In genomic region chr5:96036301-96036700, GRCh38 we compare ENCODE assay signal across 21 cellular contexts.
DNase-seq lines count a peak whose midpoint lies in the region; ATAC-seq, FAIRE-seq and TF ChIP-seq lines count a peak whose summit lies in the region.
"Had no signal": no experiment of that assay in that cellular context is flagged by ENCODE, and none has a peak within 500 bp of the region (broad histone marks: within the 10 kb centered on the region; RNA-seq: fewer than 3 reads in every experiment).

No MANE protein-coding gene starts in this region.

- intact Hi-C loops in MCF 10A (cut with micrococcal nuclease) (no loop called here), breast epithelium (cut with DNase I; ENCODE audit: low total_unique reads) (no loop called here), kidney (cut with DNase I) (no loop called here)

- TF ChIP-seq CTCF in MCF 10A (IDR thresholded peaks at IDR 0.05; ENCODE audit: unreplicated experiment) (no peak), breast epithelium (IDR thresholded peaks at IDR 0.05) (no peak), epithelial cell of esophagus (IDR thresholded peaks at IDR 0.05; ENCODE audit: insufficient read depth, low read depth, low read length, missing control alignments) (no peak), thoracic aorta (IDR thresholded peaks at IDR 0.05) (no peak), kidney (IDR thresholded peaks at IDR 0.05; ENCODE audit: borderline replicate concordance, extremely low read depth, insufficient read depth) (no peak)

- POLR2A ChIA-PET in MCF 10A (lab: Yijun Ruan, JAX): interaction anchor here (0.6 to 1.0 kb wide), 3 partner anchors 11 to 79 kb away, joined by 3 to 7 read pairs (median 4); no protein-coding TSS in a partner anchor

- no peak for DNase-seq in MCF 10A (ENCODE audit: unreplicated experiment)
- DNase-seq in breast epithelium (ENCODE audit: low spot score in 2 of 2): no peak
- peak; percentile 78 for DNase-seq in NCI-H69 (lab: John Stamatoyannopoulos, UW)
- DNase-seq in epithelial cell of esophagus (ENCODE audit: low read depth): peak; percentile 68
- DNase-seq in thoracic aorta (ENCODE audit: low spot score): no peak
- no peak for DNase-seq in kidney
- DNase-seq in activated gamma-delta T cell treated with Interleukin-2 at 50 U/mL for 16 hours: no peak
- DNase-seq: CD8-positive, alpha-beta memory T cell; DND-41; GF-D8; Kasumi-1; NCI-H187 treated with DMSO at 0.1 percent for 48 hours; NCI-H2171 treated with DMSO at 0.1 percent for 48 hours; NCI-H510A treated with DMSO at 0.1 percent for 48 hours; SJCRH30 had no signal

- H3K9ac ChIP-seq in kidney (ENCODE audit: low read length in 2 of 2): no peak overlapping the region
- H3K9ac ChIP-seq: BLaER1 treated with 17β-estradiol and CSF1 and Interleukin-3, amounts not matched to agents 10 nM and 100 nM had no signal

- H3K27ac ChIP-seq in breast epithelium (no peak overlapping the region), thoracic aorta (peak overlapping the region; percentile 52 to 64), kidney (ENCODE audit: low read depth in 2 of 2, low read length in 2 of 2) (no peak overlapping the region)
- H3K27ac ChIP-seq: BLaER1 treated with 17β-estradiol and CSF1 and Interleukin-3, amounts not matched to agents 10 nM and 100 nM; RWPE1; SJCRH30 had no signal

- no peak for ATAC-seq in thoracic aorta (ENCODE audit: insufficient number of reproducible peaks, low FRiP score, low read depth)
- ATAC-seq in HG03460 (IDR thresholded peaks at IDR 0.05; ENCODE audit: unreplicated experiment): no peak

- H3K9me3 Mint-ChIP-seq in MCF 10A (ENCODE audit: unreplicated experiment): no peaks in the 10 kb centered on the region

- no peak for FAIRE-seq in kidney (lab: Jason Lieb, UNC)
- FAIRE-seq: D721Med, GM12892 had no signal

- H3K4me3 Mint-ChIP-seq in MCF 10A (ENCODE audit: unreplicated experiment): no peak overlapping the region
- H3K4me3 Mint-ChIP-seq: CD8-positive, alpha-beta memory T cell; IgD-negative memory B cell had no signal

- H3K4me1 ChIP-seq in breast epithelium (no peaks in the 10 kb centered on the region), thoracic aorta (ENCODE audit: control insufficient read depth in 1 of 2, low read depth in 2 of 2) (peaks cover 4 to 19% of the 10 kb centered on the region in 2 donors), kidney (ENCODE audit: control insufficient read depth in 1 of 2, insufficient read depth in 1 of 2, low read depth in 1 of 2, low read length in 2 of 2) (no peaks in the 10 kb centered on the region)
- H3K4me1 ChIP-seq: BLaER1 treated with 17β-estradiol and CSF1 and Interleukin-3, amounts not matched to agents 10 nM and 100 nM; SJCRH30 had no signal

- H3K36me3 Mint-ChIP-seq in MCF 10A (ENCODE audit: insufficient read depth, unreplicated experiment): no peaks in the 10 kb centered on the region

- H3K27me3 Mint-ChIP-seq in MCF 10A (ENCODE audit: insufficient read depth, unreplicated experiment): no peaks in the 10 kb centered on the region
- H3K27me3 Mint-ChIP-seq: IgD-negative memory B cell had no signal

- H3K9me3 ChIP-seq in breast epithelium: no peaks in the 10 kb centered on the region
- no peaks in the 10 kb centered on the region for H3K9me3 ChIP-seq in thoracic aorta
- H3K9me3 ChIP-seq in kidney (ENCODE audit: control insufficient read depth in 1 of 2, low read length in 2 of 2): peaks cover 0 to 4% of the 10 kb centered on the region in 2 donors
- H3K9me3 ChIP-seq: BLaER1 treated with 17β-estradiol and CSF1 and Interleukin-3, amounts not matched to agents 10 nM and 100 nM had no signal

- H3K27me3 ChIP-seq in breast epithelium (no peaks in the 10 kb centered on the region), thoracic aorta (replicated peaks; ENCODE audit: insufficient read depth) (no peaks in the 10 kb centered on the region)
- H3K27me3 ChIP-seq: BLaER1 treated with 17β-estradiol and CSF1 and Interleukin-3, amounts not matched to agents 10 nM and 100 nM; SJCRH30 had no signal

- no TSS peak for BruUV-seq in MCF 10A (replicated peaks; lab: Mats Ljungman, UMichigan)

- CTCF ChIA-PET in MCF 10A (lab: Yijun Ruan, JAX): interaction anchor here (0.7 kb wide), 1 partner anchor 29 kb away, joined by 3 read pairs; no protein-coding TSS in a partner anchor

- H3K27ac Mint-ChIP-seq in MCF 10A (ENCODE audit: low read depth, unreplicated experiment): peak overlapping the region; percentile 72
- H3K27ac Mint-ChIP-seq: CD8-positive, alpha-beta memory T cell; IgD-negative memory B cell had no signal

- no peak for TF ChIP-seq POLR2A in breast epithelium (IDR thresholded peaks at IDR 0.05)

- H3K4me1 Mint-ChIP-seq in MCF 10A (ENCODE audit: insufficient read depth, unreplicated experiment): peaks cover 26% of the 10 kb centered on the region
- H3K4me1 Mint-ChIP-seq: CD8-positive, alpha-beta memory T cell had no signal

- no peaks in the 10 kb centered on the region for H3K36me3 ChIP-seq in breast epithelium
- H3K36me3 ChIP-seq in thoracic aorta: no peaks in the 10 kb centered on the region
- H3K36me3 ChIP-seq in kidney (ENCODE audit: control insufficient read depth in 1 of 2, insufficient read depth in 2 of 2, low read length in 2 of 2): no peaks in the 10 kb centered on the region
- H3K36me3 ChIP-seq: BLaER1 treated with 17β-estradiol and CSF1 and Interleukin-3, amounts not matched to agents 10 nM and 100 nM; SJCRH30 had no signal

- H3K4me3 ChIP-seq in breast epithelium (no peak overlapping the region), epithelial cell of esophagus (ENCODE audit: low read length) (no peak overlapping the region), thoracic aorta (no peak overlapping the region), kidney (ENCODE audit: low read length in 2 of 2) (no peak overlapping the region)
- H3K4me3 ChIP-seq: BLaER1 treated with 17β-estradiol and CSF1 and Interleukin-3, amounts not matched to agents 10 nM and 100 nM; SJCRH30 had no signal

Comparison
In these comparisons a context has a peak if more than half of its experiments do, and no peak if none do; other contexts are left out.
1. DNase-seq: peak in NCI-H69 (single experiment) and epithelial cell of esophagus (single experiment); none in MCF 10A (single experiment), breast epithelium (0 of 2), thoracic aorta (single experiment), kidney (single experiment) and activated gamma-delta T cell treated with Interleukin-2 at 50 U/mL for 16 hours (single experiment).
2. H3K27ac ChIP-seq: peak in thoracic aorta (2 of 2); none in breast epithelium (0 of 2) and kidney (0 of 2).